Comparison of ENCODE assay signal across 8 cellular contexts in the genomic region with DNA sequence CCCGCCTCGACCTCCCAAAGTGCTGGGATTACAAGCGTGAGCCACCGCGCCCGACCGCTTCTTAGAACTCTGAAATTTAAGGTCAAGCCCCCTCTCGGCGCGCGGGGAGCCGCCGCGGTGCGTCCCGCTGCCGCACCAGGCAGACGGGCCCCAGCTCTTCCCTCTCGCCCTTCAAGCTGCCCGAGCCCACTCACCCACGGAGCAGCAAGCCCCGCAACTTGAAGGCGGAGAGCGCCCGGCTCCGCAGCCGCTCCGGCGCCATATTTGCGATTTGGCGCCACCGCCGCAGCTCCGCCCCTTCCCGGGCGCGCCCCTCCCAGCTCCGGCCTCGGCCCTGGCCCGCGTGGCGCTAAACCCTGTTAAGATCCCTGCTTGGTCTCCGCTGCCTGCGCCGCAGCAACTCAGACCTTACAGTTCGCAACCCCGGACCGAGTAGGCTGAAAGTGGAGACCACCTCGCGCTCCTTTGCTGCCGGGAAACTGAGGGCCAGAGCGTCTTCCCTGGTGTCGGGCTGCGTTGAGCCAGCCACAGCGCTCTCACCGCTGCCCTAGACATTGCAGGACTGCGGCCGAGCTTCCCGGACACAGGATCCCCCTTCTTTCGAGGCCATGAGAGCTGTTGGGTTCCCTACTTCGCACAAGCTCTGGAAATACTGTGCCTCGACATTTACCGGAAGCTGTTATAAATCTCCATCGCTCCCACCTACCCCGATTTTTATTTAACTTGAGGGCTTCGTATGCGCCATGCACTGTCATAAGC. TPM values are rescaled to one million over a fixed set of nuclear protein-coding genes. Genes with fewer than 3 reads are reported as not detected.
DNase-seq lines count a peak whose midpoint lies in the region; ATAC-seq and TF ChIP-seq lines count a peak whose summit lies in the region.

Gene POLE2, minus strand, starts transcription at position 273 of the 759 bp plus-strand sequence. Its CDS starts 11 bp downstream, at position 262.

- H4K20me1 ChIP-seq in MM.1S (ENCODE audit: insufficient read depth, low read length): no peaks in the 10 kb centered on the region

- intact Hi-C loops in Right ventricle myocardium inferior (cut with DNase I) (no loop called here), ovary (cut with DNase I) (no loop called here)

- DNase-seq in GM03348 (ENCODE audit: low spot score): peak; percentile 92
- DNase-seq in HAP-1 (ENCODE audit: low spot score in 2 of 2): peak; percentile 80 to 89
- DNase-seq in MM.1S: peak; percentile 46
- DNase-seq in activated naive CD4-positive, alpha-beta T cell treated with anti-CD3 and anti-CD28 coated beads, Interleukin-2, amount 50 U/mL, for 72 hours (ENCODE audit: low spot score in 2 of 2): peak; percentile 86
- DNase-seq in Right ventricle myocardium inferior (ENCODE audit: missing footprints): peak; percentile 92
- DNase-seq in ovary: peak; percentile 66 to 84 (median 75)

- no peak for TF ChIP-seq POLR2A in ovary (IDR thresholded peaks at IDR 0.05)

- H3K4me1 ChIP-seq in HAP-1: peaks cover 23% of the 10 kb centered on the region
- H3K4me1 ChIP-seq in MM.1S (ENCODE audit: low read length): no peaks in the 10 kb centered on the region
- peaks cover 3% of the 10 kb centered on the region for H3K4me1 ChIP-seq in ovary (ENCODE audit: insufficient read depth)
- H3K4me1 ChIP-seq in thymus (ENCODE audit: control insufficient read depth, insufficient read depth, low read length): peaks cover 8% of the 10 kb centered on the region

- H3K27ac ChIP-seq in MM.1S (ENCODE audit: low read length): no peak within 1 kb of the TSS
- H3K27ac ChIP-seq in ovary: peak within 1 kb of the TSS in 1 of 2 donors; percentile 76
- H3K27ac ChIP-seq in thymus (ENCODE audit: low read depth): peak within 1 kb of the TSS; percentile 69

- peak within 1 kb of the TSS; percentile 92 to 93 for H3K27ac Mint-ChIP-seq in activated naive CD4-positive, alpha-beta T cell treated with anti-CD3 and anti-CD28 coated beads, Interleukin-2, amount 50 U/mL, for 72 hours

- H3F3A ChIP-seq in MM.1S (ENCODE audit: insufficient read depth, low read length): 0 out of 2 replicates have a peak, but pooled peaks cover 3% of the 10 kb centered on the region

- ATAC-seq in SK-N-SH treated with all-trans-retinoic acid at 6 μM for 48 hours (peak; percentile 91), Right ventricle myocardium inferior (peak; percentile 86)
- peak; percentile 89 to 90 for ATAC-seq in activated naive CD4-positive, alpha-beta T cell treated with anti-CD3 and anti-CD28 coated beads, Interleukin-2, amount 50 U/mL, for 72 hours

- H3K79me2 ChIP-seq in MM.1S (ENCODE audit: low read length): no peaks in the 10 kb centered on the region

- H3K27me3 ChIP-seq in HAP-1 (ENCODE audit: low read depth) (no peaks in the 10 kb centered on the region), MM.1S (replicated peaks; ENCODE audit: insufficient read depth, low read length) (no peaks in the 10 kb centered on the region), ovary (no peaks in the 10 kb centered on the region), thymus (ENCODE audit: control insufficient read depth, insufficient read depth) (no peaks in the 10 kb centered on the region)

- no peaks in the 10 kb centered on the region for H3K9me2 ChIP-seq in MM.1S (replicated peaks; ENCODE audit: insufficient read depth, low read length)

- peaks cover 3% of the 10 kb centered on the region for H3K36me3 ChIP-seq in HAP-1 (replicated peaks)
- H3K36me3 ChIP-seq in MM.1S (replicated peaks; ENCODE audit: insufficient read depth, low read length): no peaks in the 10 kb centered on the region
- no peaks in the 10 kb centered on the region for H3K36me3 ChIP-seq in ovary
- H3K36me3 ChIP-seq in thymus (ENCODE audit: control insufficient read depth, insufficient read depth): no peaks in the 10 kb centered on the region

- H3K9me3 Mint-ChIP-seq in activated naive CD4-positive, alpha-beta T cell treated with anti-CD3 and anti-CD28 coated beads, Interleukin-2, amount 50 U/mL, for 72 hours: no peaks in the 10 kb centered on the region

- in situ Hi-C loops in HAP-1 (cut with MboI; ENCODE audit: low sequenced_read_pairs): loop anchor here (5.0 kb wide), 1 partner anchor 79 kb away; the partner anchor contains the start of gene KLHDC2

- H3K9me3 ChIP-seq in HAP-1: no peaks in the 10 kb centered on the region
- H3K9me3 ChIP-seq in MM.1S (replicated peaks; ENCODE audit: insufficient read depth, low read length): no peaks in the 10 kb centered on the region
- no peaks in the 10 kb centered on the region for H3K9me3 ChIP-seq in ovary
- no peaks in the 10 kb centered on the region for H3K9me3 ChIP-seq in thymus (ENCODE audit: control insufficient read depth)

- peak within 1 kb of the TSS; percentile 94 for H2AFZ ChIP-seq in MM.1S (ENCODE audit: low read length)

- WGBS in ovary, 3 donors: 4 to 5% (median 4%) methylated on average over 55 to 67 of the region's 67 CpGs
- WGBS in thymus: 5% methylated on average over 67 of the region's 67 CpGs

- TF ChIP-seq CTCF in MM.1S (IDR thresholded peaks at IDR 0.05; ENCODE audit: low read length) (no peak), ovary (IDR thresholded peaks at IDR 0.05) (peak in 1 of 3 donors; percentile 8)

- H3K9ac ChIP-seq in MM.1S (ENCODE audit: low read length): peak within 1 kb of the TSS; percentile 59

- peaks cover 15 to 29% of the 10 kb centered on the region in 2 donors for H3K36me3 Mint-ChIP-seq in activated naive CD4-positive, alpha-beta T cell treated with anti-CD3 and anti-CD28 coated beads, Interleukin-2, amount 50 U/mL, for 72 hours

- peak within 1 kb of the TSS; percentile 53 for H3K4me2 ChIP-seq in MM.1S (ENCODE audit: low read depth, low read length)

- peak within 1 kb of the TSS; percentile 89 for H3K4me3 ChIP-seq in HAP-1
- H3K4me3 ChIP-seq in MM.1S (ENCODE audit: low read length): peak within 1 kb of the TSS; percentile 65
- H3K4me3 ChIP-seq in ovary: peak within 1 kb of the TSS; percentile 80
- H3K4me3 ChIP-seq in thymus (ENCODE audit: low read length): peak within 1 kb of the TSS; percentile 78

- no peak for TF ChIP-seq EP300 in ovary (IDR thresholded peaks at IDR 0.05)

TF ChIP-seq in SK-N-SH treated with all-trans-retinoic acid at 6 μM for 48 hours, 23 proteins besides CTCF, POLR2A, EP300 and RAD21:
- TF ChIP-seq, protein P1, sequence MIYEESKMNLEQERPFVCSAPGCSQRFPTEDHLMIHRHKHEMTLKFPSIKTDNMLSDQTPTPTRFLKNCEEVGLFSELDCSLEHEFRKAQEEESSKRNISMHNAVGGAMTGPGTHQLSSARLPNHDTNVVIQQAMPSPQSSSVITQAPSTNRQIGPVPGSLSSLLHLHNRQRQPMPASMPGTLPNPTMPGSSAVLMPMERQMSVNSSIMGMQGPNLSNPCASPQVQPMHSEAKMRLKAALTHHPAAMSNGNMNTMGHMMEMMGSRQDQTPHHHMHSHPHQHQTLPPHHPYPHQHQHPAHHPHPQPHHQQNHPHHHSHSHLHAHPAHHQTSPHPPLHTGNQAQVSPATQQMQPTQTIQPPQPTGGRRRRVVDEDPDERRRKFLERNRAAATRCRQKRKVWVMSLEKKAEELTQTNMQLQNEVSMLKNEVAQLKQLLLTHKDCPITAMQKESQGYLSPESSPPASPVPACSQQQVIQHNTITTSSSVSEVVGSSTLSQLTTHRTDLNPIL (CRISPR knock-in tag; IDR thresholded peaks at IDR 0.05; ENCODE audit: low read depth): no peak
- TF ChIP-seq, protein P2, sequence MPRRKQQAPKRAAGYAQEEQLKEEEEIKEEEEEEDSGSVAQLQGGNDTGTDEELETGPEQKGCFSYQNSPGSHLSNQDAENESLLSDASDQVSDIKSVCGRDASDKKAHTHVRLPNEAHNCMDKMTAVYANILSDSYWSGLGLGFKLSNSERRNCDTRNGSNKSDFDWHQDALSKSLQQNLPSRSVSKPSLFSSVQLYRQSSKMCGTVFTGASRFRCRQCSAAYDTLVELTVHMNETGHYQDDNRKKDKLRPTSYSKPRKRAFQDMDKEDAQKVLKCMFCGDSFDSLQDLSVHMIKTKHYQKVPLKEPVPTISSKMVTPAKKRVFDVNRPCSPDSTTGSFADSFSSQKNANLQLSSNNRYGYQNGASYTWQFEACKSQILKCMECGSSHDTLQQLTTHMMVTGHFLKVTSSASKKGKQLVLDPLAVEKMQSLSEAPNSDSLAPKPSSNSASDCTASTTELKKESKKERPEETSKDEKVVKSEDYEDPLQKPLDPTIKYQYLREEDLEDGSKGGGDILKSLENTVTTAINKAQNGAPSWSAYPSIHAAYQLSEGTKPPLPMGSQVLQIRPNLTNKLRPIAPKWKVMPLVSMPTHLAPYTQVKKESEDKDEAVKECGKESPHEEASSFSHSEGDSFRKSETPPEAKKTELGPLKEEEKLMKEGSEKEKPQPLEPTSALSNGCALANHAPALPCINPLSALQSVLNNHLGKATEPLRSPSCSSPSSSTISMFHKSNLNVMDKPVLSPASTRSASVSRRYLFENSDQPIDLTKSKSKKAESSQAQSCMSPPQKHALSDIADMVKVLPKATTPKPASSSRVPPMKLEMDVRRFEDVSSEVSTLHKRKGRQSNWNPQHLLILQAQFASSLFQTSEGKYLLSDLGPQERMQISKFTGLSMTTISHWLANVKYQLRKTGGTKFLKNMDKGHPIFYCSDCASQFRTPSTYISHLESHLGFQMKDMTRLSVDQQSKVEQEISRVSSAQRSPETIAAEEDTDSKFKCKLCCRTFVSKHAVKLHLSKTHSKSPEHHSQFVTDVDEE (CRISPR knock-in tag; IDR thresholded peaks at IDR 0.05): 0 out of 2 replicates have a peak, but pooled peaks have one; percentile 13
TF ChIP-seq in SK-N-SH treated with all-trans-retinoic acid at 6 μM for 48 hours: peak in this region for 1.

RNA-seq across cellular contexts. Expression of gene POLE2, which starts in this region (rescaled TPM):
- total RNA-seq in activated naive CD4-positive, alpha-beta T cell treated with anti-CD3 and anti-CD28 coated beads, Interleukin-2, amount 50 U/mL, for 72 hours: 10 to 100 TPM; 46.1 to 47.6 TPM
- total RNA-seq in Right ventricle myocardium inferior (0.54 TPM), ovary (1 to 10 TPM; 1.6 to 5.0 (median 2.5) TPM)
- polyA plus RNA-seq in ovary (1 to 10 TPM; 1.6 to 2.5 TPM), thymus (3.4 TPM)

Comparison
In these comparisons a context has a peak if more than half of its experiments do, and no peak if none do; other contexts are left out.
1. RNA of gene POLE2 (total RNA-seq): 46.1 to 47.6 TPM in activated naive CD4-positive, alpha-beta T cell treated with anti-CD3 and anti-CD28 coated beads, Interleukin-2, amount 50 U/mL, for 72 hours; 1.6 to 5.0 TPM in ovary and 0.54 TPM in Right ventricle myocardium inferior (single experiment); every median in the first group is over 4 times any median in the second.
2. Peak in DNase-seq and ATAC-seq in Right ventricle myocardium inferior; RNA of the gene not detected or under 1 TPM.
3. Peak in every context shown above with its lines, with median percentiles within 50 percentile points of each other: DNase-seq, H3K4me3 ChIP-seq and ATAC-seq.